ENCODE assay signal across 6 cellular contexts in the genomic region with DNA sequence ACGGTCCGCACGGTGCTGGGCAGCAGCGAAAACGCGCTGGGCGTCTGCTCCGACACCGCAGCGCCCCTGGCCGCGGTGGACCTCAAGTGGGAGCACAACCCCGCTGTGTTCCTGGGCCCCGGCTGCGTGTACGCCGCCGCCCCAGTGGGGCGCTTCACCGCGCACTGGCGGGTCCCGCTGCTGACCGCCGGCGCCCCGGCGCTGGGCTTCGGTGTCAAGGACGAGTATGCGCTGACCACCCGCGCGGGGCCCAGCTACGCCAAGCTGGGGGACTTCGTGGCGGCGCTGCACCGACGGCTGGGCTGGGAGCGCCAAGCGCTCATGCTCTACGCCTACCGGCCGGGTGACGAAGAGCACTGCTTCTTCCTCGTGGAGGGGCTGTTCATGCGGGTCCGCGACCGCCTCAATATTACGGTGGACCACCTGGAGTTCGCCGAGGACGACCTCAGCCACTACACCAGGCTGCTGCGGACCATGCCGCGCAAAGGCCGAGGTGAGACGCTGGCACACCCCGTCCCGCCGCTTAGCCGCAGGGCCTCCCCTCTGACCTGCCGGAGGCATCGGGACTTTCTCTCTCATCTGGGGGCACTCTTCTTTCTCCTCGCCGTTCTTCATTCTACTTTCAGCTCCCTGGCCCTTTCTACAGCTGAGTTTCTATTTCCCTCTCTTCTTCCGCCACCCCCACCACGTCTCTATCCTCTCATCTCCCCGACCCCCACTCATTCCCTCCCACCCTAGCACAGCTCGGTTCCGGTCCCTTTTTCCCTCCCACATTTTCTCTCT. TPM values are rescaled to one million over a fixed set of nuclear protein-coding genes. Genes with fewer than 3 reads are reported as not detected.
A peak's percentile ranks its signal among the peaks of the same experiment; 100 is the strongest.
DNase-seq lines count a peak whose midpoint lies in the region; ATAC-seq and TF ChIP-seq lines count a peak whose summit lies in the region.

No MANE protein-coding gene starts in this region.

- ATAC-seq in gastroesophageal sphincter, result peak; percentile 27

- H3K4me3 Mint-ChIP-seq in T-helper 1 cell treated with Interleukin-12 subunit alpha and Interleukin-12 subunit beta and Interleukin-4 antibody, amounts not matched to agents 30 μg/mL and 1 μg/mL, for 36 hours, result peak overlapping the region; percentile 76

- TF ChIP-seq EP300 in gastroesophageal sphincter (IDR thresholded peaks at IDR 0.05) (no peak), stomach (IDR thresholded peaks at IDR 0.05) (no peak)

- H3K4me3 ChIP-seq in BE2C (ENCODE audit: low read depth, low read length) (peak overlapping the region; percentile 59), gastroesophageal sphincter (peak overlapping the region; percentile 36 to 72), stomach (peak overlapping the region; percentile 42 to 65 (median 56))

- H3K4me1 ChIP-seq in BE2C (no peaks in the 10 kb centered on the region), gastroesophageal sphincter (peaks cover 0 to 31% (median 7%) of the 10 kb centered on the region in 3 donors), stomach (peaks cover 23 to 44% (median 27%) of the 10 kb centered on the region in 4 donors)

- no peaks in the 10 kb centered on the region for H3K9me3 Mint-ChIP-seq in T-helper 1 cell treated with Interleukin-12 subunit alpha and Interleukin-12 subunit beta and Interleukin-4 antibody, amounts not matched to agents 30 μg/mL and 1 μg/mL, for 36 hours

- no peak overlapping the region for H3K27ac Mint-ChIP-seq in T-helper 1 cell treated with Interleukin-12 subunit alpha and Interleukin-12 subunit beta and Interleukin-4 antibody, amounts not matched to agents 30 μg/mL and 1 μg/mL, for 36 hours

- H3K9me3 ChIP-seq in BE2C (no peaks in the 10 kb centered on the region), gastroesophageal sphincter (no peaks in the 10 kb centered on the region), stomach (no peaks in the 10 kb centered on the region)

- intact Hi-C loops in stomach (cut with DNase I; ENCODE audit: low total_unique reads), result loop anchor here (5.0 kb wide), 1 partner anchor 68 kb away; no protein-coding TSS in a partner anchor

- H3K36me3 ChIP-seq in BE2C (no peaks in the 10 kb centered on the region), gastroesophageal sphincter (peaks cover 0 to 15% of the 10 kb centered on the region in 2 donors), stomach (peaks cover 0 to 21% (median 3%) of the 10 kb centered on the region in 4 donors)

- peak; percentile 34 for DNase-seq in BE2C
- no peak for DNase-seq in stomach
- DNase-seq in islet precursor cell, result no peak
- DNase-seq in NCI-H1048 (lab: John Stamatoyannopoulos, UW), result no peak

- H3K27me3 Mint-ChIP-seq in T-helper 1 cell treated with Interleukin-12 subunit alpha and Interleukin-12 subunit beta and Interleukin-4 antibody, amounts not matched to agents 30 μg/mL and 1 μg/mL, for 36 hours (ENCODE audit: low read depth), result peaks cover 62% of the 10 kb centered on the region

- H3K27me3 ChIP-seq in BE2C (peaks cover 19% of the 10 kb centered on the region), gastroesophageal sphincter (peaks cover 25% of the 10 kb centered on the region), stomach (peaks cover 0 to 44% (median 35%) of the 10 kb centered on the region in 3 donors)

- WGBS in gastroesophageal sphincter (ENCODE audit: low coverage in 1 of 2), 2 donors, result 5 to 20% methylated on average over 12 to 18 of the region's 73 CpGs
- WGBS in stomach, 5 donors, result 3 to 6% (median 3%) methylated on average over 26 to 73 of the region's 73 CpGs

- H3K36me3 Mint-ChIP-seq in T-helper 1 cell treated with Interleukin-12 subunit alpha and Interleukin-12 subunit beta and Interleukin-4 antibody, amounts not matched to agents 30 μg/mL and 1 μg/mL, for 36 hours (ENCODE audit: low read depth), result peaks cover 3% of the 10 kb centered on the region

- TF ChIP-seq CTCF in BE2C (IDR thresholded peaks at IDR 0.05; ENCODE audit: low read depth, low read length), result no peak
- TF ChIP-seq CTCF in gastroesophageal sphincter (IDR thresholded peaks at IDR 0.05), result peak in 3 of 4 experiments; percentile 33 to 41 (median 40)
- TF ChIP-seq CTCF in stomach (IDR thresholded peaks at IDR 0.05), result peak in 3 of 7 experiments; percentile 4 to 16 (median 4)

- peak overlapping the region in 3 of 4 donors; percentile 73 to 82 (median 76) for H3K27ac ChIP-seq in gastroesophageal sphincter
- H3K27ac ChIP-seq in stomach, result peak overlapping the region in 3 of 5 donors; percentile 45 to 77 (median 61)

- TF ChIP-seq POLR2A in gastroesophageal sphincter (IDR thresholded peaks at IDR 0.05) (no peak), stomach (IDR thresholded peaks at IDR 0.05) (no peak)

- H3K4me1 Mint-ChIP-seq in T-helper 1 cell treated with Interleukin-12 subunit alpha and Interleukin-12 subunit beta and Interleukin-4 antibody, amounts not matched to agents 30 μg/mL and 1 μg/mL, for 36 hours (ENCODE audit: low read depth), result peaks cover 16% of the 10 kb centered on the region

RNA-seq across cellular contexts. Expression of a gene that starts 1.0 kb away (rescaled TPM):
- polyA plus RNA-seq in BE2C (2012; ENCODE audit: insufficient read depth, insufficient read length, low read depth), result 22.0 TPM
- total RNA-seq in gastroesophageal sphincter, result 10 to 100 TPM; 36.7 to 57.0 (median 46.7) TPM
- total RNA-seq in stomach, result 10 to 100 TPM in 2 of 5 donors, 1 to 10 TPM in 3; 5.4 to 39.7 (median 6.6) TPM
- polyA plus RNA-seq in stomach, result 1 to 10 TPM; 1.4 to 5.7 (median 2.4) TPM

RNA-seq across cellular contexts. Expression of a gene that starts 8.7 kb away (rescaled TPM):
- 390 TPM for polyA plus RNA-seq in BE2C (2012; ENCODE audit: insufficient read depth, insufficient read length, low read depth)
- total RNA-seq in gastroesophageal sphincter (10 to 100 TPM; 52.1 to 99.2 (median 79.3) TPM), stomach (100 to 1,000 TPM in 1 of 5 donors, 10 to 100 TPM in 4; 17.1 to 138 (median 41.5) TPM)
- 100 to 1,000 TPM in 1 of 3 donors, 10 to 100 TPM in 2; 49.1 to 103 (median 98.9) TPM for polyA plus RNA-seq in stomach

RNA-seq across cellular contexts. Expression of a gene that starts 21.0 kb away (rescaled TPM):
- 52.7 TPM for polyA plus RNA-seq in BE2C (2012; ENCODE audit: insufficient read depth, insufficient read length, low read depth)
- 10 to 100 TPM; 58.9 to 77.4 (median 69.4) TPM for total RNA-seq in gastroesophageal sphincter
- 10 to 100 TPM; 14.9 to 82.9 (median 15.6) TPM for total RNA-seq in stomach
- 10 to 100 TPM; 29.4 to 35.5 (median 29.5) TPM for polyA plus RNA-seq in stomach

RNA-seq across cellular contexts. Expression of a gene that starts 45.7 kb away (rescaled TPM):
- 244 TPM for polyA plus RNA-seq in BE2C (2012; ENCODE audit: insufficient read depth, insufficient read length, low read depth)
- total RNA-seq in gastroesophageal sphincter, result 10 to 100 TPM; 33.7 to 57.0 (median 42.2) TPM
- 100 to 1,000 TPM in 1 of 5 donors, 10 to 100 TPM in 4; 21.7 to 111 (median 74.3) TPM for total RNA-seq in stomach
- 10 to 100 TPM; 41.3 to 53.2 (median 46.0) TPM for polyA plus RNA-seq in stomach

RNA-seq across cellular contexts. Expression of a gene that starts 48.3 kb away (rescaled TPM):
- 51.8 TPM for polyA plus RNA-seq in BE2C (2012; ENCODE audit: insufficient read depth, insufficient read length, low read depth)
- total RNA-seq in gastroesophageal sphincter, result 10 to 100 TPM; 31.4 to 55.3 (median 43.5) TPM
- 10 to 100 TPM; 28.1 to 48.2 (median 39.4) TPM for total RNA-seq in stomach
- polyA plus RNA-seq in stomach, result 10 to 100 TPM; 11.0 to 39.2 (median 19.1) TPM
